ENCODE assay signal across 30 cellular contexts in the genomic region with DNA sequence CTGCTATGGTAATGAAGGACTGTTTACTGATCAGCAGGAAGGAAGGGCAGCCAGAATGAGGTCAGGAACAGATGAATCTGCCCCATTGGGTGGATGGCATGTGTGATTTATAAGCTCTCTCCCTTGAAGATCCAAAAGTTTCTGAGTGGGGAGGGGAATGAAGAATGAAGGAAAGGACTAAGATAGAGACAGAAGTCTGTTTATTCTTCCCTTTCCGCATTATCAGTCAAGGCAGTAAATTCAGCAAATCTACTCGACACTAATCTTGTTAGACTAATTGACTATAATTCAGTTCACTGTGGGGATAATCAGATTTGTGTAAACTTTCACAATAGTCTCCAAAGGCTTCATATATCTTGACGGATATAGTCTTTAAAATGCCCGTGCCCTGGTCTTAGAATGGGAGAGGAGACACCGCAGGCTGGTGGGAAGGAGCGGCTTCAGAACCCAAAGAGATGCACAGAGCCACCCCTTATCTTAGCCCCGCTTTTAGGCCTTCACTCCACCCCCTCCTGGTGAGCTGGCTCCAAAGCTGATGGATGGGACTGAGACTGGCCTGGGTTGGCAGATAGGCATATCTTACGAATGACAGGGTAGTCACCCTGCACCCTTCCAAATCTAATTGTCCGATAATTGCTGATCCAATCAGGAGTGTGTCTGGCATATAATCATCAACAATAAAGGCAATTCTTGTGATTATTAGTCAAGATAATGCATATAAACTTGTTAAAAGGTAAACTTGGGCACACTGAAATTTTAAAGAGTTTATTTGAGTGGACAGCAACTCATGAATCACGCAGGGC.
DNase-seq lines count a peak whose midpoint lies in the region; ATAC-seq and TF ChIP-seq lines count a peak whose summit lies in the region.
"Had no signal": no experiment of that assay in that cellular context is flagged by ENCODE, and none has a peak within 500 bp of the region (broad histone marks: within the 10 kb centered on the region; RNA-seq: fewer than 3 reads in every experiment).

No MANE protein-coding gene starts in this region.

- H3K27ac ChIP-seq in trophoblast cell (ENCODE audit: low read depth, low read length), result no peak overlapping the region
- H3K27ac ChIP-seq: colonic mucosa, esophagus squamous epithelium, gastrocnemius medialis, pancreas, Peyer's patch, SJCRH30, upper lobe of left lung had no signal

- H3K9me3 ChIP-seq in trophoblast cell (ENCODE audit: insufficient read depth, low read depth, low read length), result no peaks in the 10 kb centered on the region
- H3K9me3 ChIP-seq: colonic mucosa, esophagus squamous epithelium, gastrocnemius medialis, mucosa of descending colon, pancreas, Peyer's patch, SJCRH30, upper lobe of left lung had no signal

- no peak overlapping the region for H3K14ac ChIP-seq in trophoblast cell (ENCODE audit: low read length)

- H4K8ac ChIP-seq in trophoblast cell (ENCODE audit: low read depth, low read length), result no peak overlapping the region

- H3K4me1 ChIP-seq in trophoblast cell (ENCODE audit: control insufficient read depth in 1 of 2, insufficient read depth in 2 of 2, low read length in 2 of 2), result peaks cover 2 to 9% of the 10 kb centered on the region in 2 experiments
- H3K4me1 ChIP-seq: colonic mucosa, esophagus squamous epithelium, gastrocnemius medialis, Peyer's patch, SJCRH30, upper lobe of left lung had no signal

- no peaks in the 10 kb centered on the region for H3K79me1 ChIP-seq in trophoblast cell (ENCODE audit: low read length)

- H3K36me3 Mint-ChIP-seq in WTC11 (no peaks in the 10 kb centered on the region; the same call in 1 of the 2 replicates), Calu3 (ENCODE audit: insufficient read depth, unreplicated experiment) (no peaks in the 10 kb centered on the region)
- H3K36me3 Mint-ChIP-seq: activated naive CD4-positive, alpha-beta T cell treated with anti-CD3 and anti-CD28 coated beads, Interleukin-2, amount 50 U/mL, for 72 hours; CD14-positive monocyte; stimulated activated effector memory CD8-positive, alpha-beta T cell treated with anti-CD3 and anti-CD28 coated beads, Interleukin-12 subunit alpha, Interleukin-12 subunit beta, amount 100 ng/mL, for 72 hours had no signal

- H3K4me2 ChIP-seq in trophoblast cell (ENCODE audit: low read length), result no peak overlapping the region

- H3K36me3 ChIP-seq in trophoblast cell (ENCODE audit: control insufficient read depth in 1 of 2, insufficient read depth in 2 of 2, low read length in 2 of 2), result no peaks in the 10 kb centered on the region
- H3K36me3 ChIP-seq: colonic mucosa, esophagus squamous epithelium, gastrocnemius medialis, pancreas, Peyer's patch, SJCRH30, upper lobe of left lung had no signal

- no peak overlapping the region for H2AK5ac ChIP-seq in trophoblast cell (ENCODE audit: low read length)

- no peak overlapping the region for H3K4me3 ChIP-seq in trophoblast cell (ENCODE audit: low read depth, low read length)
- H3K4me3 ChIP-seq: colonic mucosa, esophagus squamous epithelium, gastrocnemius medialis, mucosa of descending colon, pancreas, Peyer's patch, SJCRH30, upper lobe of left lung had no signal

- POLR2A ChIA-PET in WTC11 (lab: Charles Lee), result no interaction called here

- no peak overlapping the region for H4K91ac ChIP-seq in trophoblast cell (ENCODE audit: low read depth, low read length)

- ATAC-seq in WTC11 (0 out of 2 replicates have a peak, but pooled peaks have one; percentile 9), GM18517 (IDR thresholded peaks at IDR 0.05; ENCODE audit: unreplicated experiment) (no peak)
- ATAC-seq: activated CD8-positive, alpha-beta T cell treated with anti-CD3 and anti-CD28 coated beads for 36 hours; activated naive CD4-positive, alpha-beta T cell treated with anti-CD3 and anti-CD28 coated beads, Interleukin-2, amount 50 U/mL, for 72 hours; effector memory CD8-positive, alpha-beta T cell; gastrocnemius medialis; mucosa of descending colon; pancreas; right cardiac atrium; stimulated activated effector memory CD8-positive, alpha-beta T cell treated with anti-CD3 and anti-CD28 coated beads, Interleukin-12 subunit alpha, Interleukin-12 subunit beta, amount 100 ng/mL, for 72 hours had no signal

- H2BK12ac ChIP-seq in trophoblast cell (ENCODE audit: low read length), result no peak overlapping the region

- H3K4me1 Mint-ChIP-seq in WTC11, result peaks cover 58% of the 10 kb centered on the region
- no peaks in the 10 kb centered on the region for H3K4me1 Mint-ChIP-seq in Calu3 (ENCODE audit: low read depth, unreplicated experiment)
- H3K4me1 Mint-ChIP-seq: CD14-positive monocyte; stimulated activated effector memory CD8-positive, alpha-beta T cell treated with anti-CD3 and anti-CD28 coated beads, Interleukin-12 subunit alpha, Interleukin-12 subunit beta, amount 100 ng/mL, for 72 hours had no signal

- no peaks in the 10 kb centered on the region for H3K27me3 ChIP-seq in trophoblast cell (ENCODE audit: insufficient read depth, low read length)
- H3K27me3 ChIP-seq: colonic mucosa, esophagus squamous epithelium, gastrocnemius medialis, pancreas, Peyer's patch, upper lobe of left lung had no signal

- WGBS in trophoblast cell (ENCODE audit: extremely low coverage, insufficient coverage, insufficient read length), result no CpG with 5 or more reads among the region's 10 CpGs

- H2BK5ac ChIP-seq in trophoblast cell (ENCODE audit: low read depth, low read length, poor library complexity), result no peak overlapping the region

- H2AFZ ChIP-seq in trophoblast cell (ENCODE audit: insufficient read depth, low read length, poor library complexity), result no peak overlapping the region

- H3K18ac ChIP-seq in trophoblast cell (ENCODE audit: low read length), result no peak overlapping the region

- H3K9me3 Mint-ChIP-seq in WTC11, result peaks cover 5% of the 10 kb centered on the region
- H3K9me3 Mint-ChIP-seq in Calu3 (ENCODE audit: low read depth, unreplicated experiment), result no peaks in the 10 kb centered on the region
- H3K9me3 Mint-ChIP-seq: activated CD8-positive, alpha-beta T cell treated with anti-CD3 and anti-CD28 coated beads for 36 hours; activated naive CD4-positive, alpha-beta T cell treated with anti-CD3 and anti-CD28 coated beads, Interleukin-2, amount 50 U/mL, for 72 hours; activated T-helper 2 cell treated with anti-CD3 and anti-CD28 coated beads, Interferon-gamma antibody, Interleukin-2, Interleukin-4, amounts not matched to agents 10 μg/mL and 5 μg/mL and 100 μg/mL, durations not matched to agents 14 hours and 24 hours and 36 hours; effector memory CD8-positive, alpha-beta T cell; IgD-negative memory B cell; stimulated activated effector memory CD8-positive, alpha-beta T cell treated with anti-CD3 and anti-CD28 coated beads, Interleukin-12 subunit alpha, Interleukin-12 subunit beta, amount 100 ng/mL, for 72 hours had no signal

- H3K23ac ChIP-seq in trophoblast cell (ENCODE audit: low read length), result no peak overlapping the region

- H2BK120ac ChIP-seq in trophoblast cell (ENCODE audit: insufficient read depth, low read length, poor library complexity), result no peak overlapping the region

- DNase-seq in M059J (ENCODE audit: low read depth), result peak; percentile 28
- no peak for DNase-seq in WTC11 (ENCODE audit: low spot score)
- peak; percentile 45 for DNase-seq in iPS-NIHi7 (ENCODE audit: extremely low spot score)
- no peak for DNase-seq in Calu3
- DNase-seq in trophoblast cell, result no peak
- no peak for DNase-seq in germinal center (ENCODE audit: low spot score)
- DNase-seq: activated CD4-positive, CD25-positive, alpha-beta regulatory T cell treated with anti-CD3 and anti-CD28 coated beads, Interleukin-2, amount 50 U/mL, for 72 hours; activated CD8-positive, alpha-beta T cell treated with anti-CD3 and anti-CD28 coated beads for 36 hours; colonic mucosa; effector memory CD8-positive, alpha-beta T cell; esophagus squamous epithelium; gastrocnemius medialis; mucosa of descending colon; NCI-H1092; NCI-H1694 treated with DMSO at 0.1 percent for 48 hours; NCI-H510A treated with DMSO at 0.1 percent for 48 hours; pancreas; Peyer's patch; right cardiac atrium; SJCRH30; stimulated activated CD4-positive, alpha-beta T cell treated with anti-CD3 and anti-CD28 coated beads, Interleukin-4, amount 100 ng/mL, for 1 hour; substantia nigra; T-helper 1 cell; upper lobe of left lung had no signal

- H3K27ac Mint-ChIP-seq in WTC11, result no peak overlapping the region
- H3K27ac Mint-ChIP-seq in Calu3 (ENCODE audit: unreplicated experiment), result no peak overlapping the region
- H3K27ac Mint-ChIP-seq: activated CD8-positive, alpha-beta T cell treated with anti-CD3 and anti-CD28 coated beads for 36 hours; activated naive CD4-positive, alpha-beta T cell treated with anti-CD3 and anti-CD28 coated beads, Interleukin-2, amount 50 U/mL, for 72 hours; activated T-helper 2 cell treated with anti-CD3 and anti-CD28 coated beads, Interferon-gamma antibody, Interleukin-2, Interleukin-4, amounts not matched to agents 10 μg/mL and 5 μg/mL and 100 μg/mL, durations not matched to agents 14 hours and 24 hours and 36 hours; CD14-positive monocyte; effector memory CD8-positive, alpha-beta T cell; IgD-negative memory B cell; stimulated activated effector memory CD8-positive, alpha-beta T cell treated with anti-CD3 and anti-CD28 coated beads, Interleukin-12 subunit alpha, Interleukin-12 subunit beta, amount 100 ng/mL, for 72 hours had no signal

- BruUV-seq in Calu3 (replicated peaks; lab: Mats Ljungman, UMichigan), result no TSS peak

- H3K27me3 Mint-ChIP-seq in WTC11 (ENCODE audit: low read depth), result peaks cover 64% of the 10 kb centered on the region
- H3K27me3 Mint-ChIP-seq in Calu3 (ENCODE audit: unreplicated experiment), result no peaks in the 10 kb centered on the region

- H3K4me3 Mint-ChIP-seq in WTC11 (no peak overlapping the region), Calu3 (ENCODE audit: low read depth, unreplicated experiment) (no peak overlapping the region)
- H3K4me3 Mint-ChIP-seq: activated CD8-positive, alpha-beta T cell treated with anti-CD3 and anti-CD28 coated beads for 36 hours; CD14-positive monocyte; effector memory CD8-positive, alpha-beta T cell; IgD-negative memory B cell; stimulated activated effector memory CD8-positive, alpha-beta T cell treated with anti-CD3 and anti-CD28 coated beads, Interleukin-12 subunit alpha, Interleukin-12 subunit beta, amount 100 ng/mL, for 72 hours had no signal

- H3K79me2 ChIP-seq in trophoblast cell (ENCODE audit: control insufficient read depth, insufficient read depth, low read length, poor library complexity), result no peaks in the 10 kb centered on the region

- H3K9ac ChIP-seq in trophoblast cell (ENCODE audit: low read length), result no peak overlapping the region

- CTCF ChIA-PET in WTC11 (lab: Charles Lee) (interaction anchor here (0.6 to 2.0 kb wide), 5 partner anchors 13 to 107 kb away, joined by 3 to 8 read pairs (median 4); a partner anchor contains a TSS), Calu3 (lab: Charles Lee) (no interaction called here)

- intact Hi-C loops in Calu3 (cut with micrococcal nuclease; ENCODE audit: unreplicated experiment), result no loop called here

- TF ChIP-seq CTCF in WTC11 (IDR thresholded peaks at IDR 0.05) (no peak), Calu3 (IDR thresholded peaks at IDR 0.05; ENCODE audit: unreplicated experiment) (no peak)

- H3K4ac ChIP-seq in trophoblast cell (ENCODE audit: low read depth, low read length), result no peak overlapping the region

- no peak overlapping the region for H4K12ac ChIP-seq in trophoblast cell (ENCODE audit: low read depth, low read length)

TF ChIP-seq in WTC11, 78 proteins besides CTCF, POLR2A, EP300 and RAD21 (continues in another document):
- TF ChIP-seq JUN (CRISPR knock-in tag; IDR thresholded peaks at IDR 0.05), result no peak

Comparison
In these comparisons a context has a peak if more than half of its experiments do, and no peak if none do; other contexts are left out.
1. DNase-seq: peak in M059J (single experiment) and iPS-NIHi7 (single experiment); none in WTC11 (single experiment), Calu3 (single experiment), trophoblast cell (0 of 2) and germinal center (single experiment).